Comparison of ENCODE assay signal across 8 cellular contexts in the genomic region with DNA sequence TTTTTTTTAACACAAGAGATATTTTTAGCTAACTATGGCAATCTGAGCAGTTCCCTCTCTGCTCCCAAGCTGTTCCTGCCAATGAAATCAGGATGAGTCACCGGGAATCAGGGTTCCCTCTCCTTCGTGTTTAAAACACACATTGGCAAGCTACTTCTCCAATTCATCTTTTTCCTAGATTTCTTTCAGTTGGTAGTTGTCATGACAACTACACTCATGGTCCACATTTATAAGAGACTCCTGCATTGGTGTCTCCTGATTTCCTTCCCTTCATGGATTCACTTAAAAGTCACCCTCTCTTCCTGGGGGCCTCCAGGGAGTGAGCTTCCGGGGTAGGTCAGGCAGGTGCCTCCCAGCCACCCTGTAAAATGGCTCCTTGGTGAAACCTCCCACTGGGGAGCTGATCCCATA.
DNase-seq lines count a peak whose midpoint lies in the region; ATAC-seq and TF ChIP-seq lines count a peak whose summit lies in the region.

No MANE protein-coding gene starts in this region.

- DNase-seq in GM23248 (peak; percentile 90), left ventricle myocardium inferior (no peak), skeletal muscle cell (ENCODE audit: low read depth) (peak; percentile 86), HuH-7 (ENCODE audit: low spot score) (no peak)
- no peak for DNase-seq in activated CD4-positive, alpha-beta T cell treated with anti-CD3 and anti-CD28 coated beads, Interleukin-2, amount 50 U/mL, for 48 hours

- H3K4me1 Mint-ChIP-seq in activated T-helper 17 cell treated with anti-CD3 and anti-CD28 coated beads, Interleukin-2, amount 50 U/mL, for 72 hours: peaks cover 28% of the 10 kb centered on the region

- peak overlapping the region; percentile 77 for H3K4me2 ChIP-seq in GM23248 (ENCODE audit: unreplicated experiment)

- H3K9me3 ChIP-seq in GM23248 (ENCODE audit: low read depth): no peaks in the 10 kb centered on the region
- H3K9me3 ChIP-seq in left ventricle myocardium inferior (replicated peaks): no peaks in the 10 kb centered on the region

- no peaks in the 10 kb centered on the region for H4K20me1 ChIP-seq in GM23248 (ENCODE audit: insufficient read depth)

- no peak overlapping the region for H3K4me3 Mint-ChIP-seq in activated T-helper 17 cell treated with anti-CD3 and anti-CD28 coated beads, Interleukin-2, amount 50 U/mL, for 72 hours

- H2AFZ ChIP-seq in GM23248: no peak overlapping the region

- in situ Hi-C loops in GM23248 (cut with MboI): no loop called here

- no peaks in the 10 kb centered on the region for H3K9me3 Mint-ChIP-seq in activated T-helper 17 cell treated with anti-CD3 and anti-CD28 coated beads, Interleukin-2, amount 50 U/mL, for 72 hours

- H3K27me3 ChIP-seq in GM23248 (replicated peaks; ENCODE audit: insufficient read depth) (no peaks in the 10 kb centered on the region), left ventricle myocardium inferior (ENCODE audit: low read depth) (no peaks in the 10 kb centered on the region)

- intact Hi-C loops in left ventricle myocardium inferior (cut with micrococcal nuclease): no loop called here

- H3K4me3 ChIP-seq in GM23248 (no peak overlapping the region), left ventricle myocardium inferior (no peak overlapping the region), skeletal muscle cell (ENCODE audit: low read depth, low read length) (no peak overlapping the region)

- peaks cover 95% of the 10 kb centered on the region for H3K36me3 Mint-ChIP-seq in activated T-helper 17 cell treated with anti-CD3 and anti-CD28 coated beads, Interleukin-2, amount 50 U/mL, for 72 hours (ENCODE audit: low read depth)

- ATAC-seq in activated T-helper 17 cell treated with anti-CD3 and anti-CD28 coated beads, Interleukin-2, amount 50 U/mL, for 72 hours (replicated peaks): no peak
- no peak for ATAC-seq in GM21529 (IDR thresholded peaks at IDR 0.05; ENCODE audit: unreplicated experiment)
- no peak for ATAC-seq in HG02678 (IDR thresholded peaks at IDR 0.05; ENCODE audit: unreplicated experiment)

- H3K4me1 ChIP-seq in GM23248 (ENCODE audit: insufficient read depth) (peaks cover 60% of the 10 kb centered on the region), left ventricle myocardium inferior (peaks cover 46% of the 10 kb centered on the region)

- TF ChIP-seq CTCF in left ventricle myocardium inferior (IDR thresholded peaks at IDR 0.05; ENCODE audit: borderline replicate concordance): no peak

- no peaks in the 10 kb centered on the region for H3K79me2 ChIP-seq in GM23248 (ENCODE audit: insufficient read depth)

- no peak overlapping the region for H3K9ac ChIP-seq in GM23248

- no peaks in the 10 kb centered on the region for H3K9me2 ChIP-seq in GM23248 (ENCODE audit: insufficient read depth)

- WGBS in GM23248 (ENCODE audit: low coverage in 1 of 2, low lambda C conversion rate in 2 of 2, missing lambda C conversion rate in 2 of 2), 2 experiments: 19% methylated on average over 3 of the region's 3 CpGs

- H3K27ac Mint-ChIP-seq in activated T-helper 17 cell treated with anti-CD3 and anti-CD28 coated beads, Interleukin-2, amount 50 U/mL, for 72 hours: peak overlapping the region; percentile 81

- H3K27ac ChIP-seq in GM23248 (peak overlapping the region; percentile 49), left ventricle myocardium inferior (replicated peaks) (peak overlapping the region; percentile 65)

- H3K36me3 ChIP-seq in GM23248 (ENCODE audit: low read depth) (no peaks in the 10 kb centered on the region), left ventricle myocardium inferior (peaks cover 18% of the 10 kb centered on the region)

- H3K27me3 Mint-ChIP-seq in activated T-helper 17 cell treated with anti-CD3 and anti-CD28 coated beads, Interleukin-2, amount 50 U/mL, for 72 hours: no peaks in the 10 kb centered on the region

- peaks cover 52% of the 10 kb centered on the region for H3F3A ChIP-seq in GM23248 (ENCODE audit: insufficient read depth)

Comparison
In these comparisons a context has a peak if more than half of its experiments do, and no peak if none do; other contexts are left out.
1. DNase-seq: peak in GM23248 (single experiment) and skeletal muscle cell (single experiment); none in left ventricle myocardium inferior (single experiment), activated CD4-positive, alpha-beta T cell treated with anti-CD3 and anti-CD28 coated beads, Interleukin-2, amount 50 U/mL, for 48 hours (0 of 2) and HuH-7 (single experiment).